17 cellular contexts compared by ENCODE assay signal in the genomic region with DNA sequence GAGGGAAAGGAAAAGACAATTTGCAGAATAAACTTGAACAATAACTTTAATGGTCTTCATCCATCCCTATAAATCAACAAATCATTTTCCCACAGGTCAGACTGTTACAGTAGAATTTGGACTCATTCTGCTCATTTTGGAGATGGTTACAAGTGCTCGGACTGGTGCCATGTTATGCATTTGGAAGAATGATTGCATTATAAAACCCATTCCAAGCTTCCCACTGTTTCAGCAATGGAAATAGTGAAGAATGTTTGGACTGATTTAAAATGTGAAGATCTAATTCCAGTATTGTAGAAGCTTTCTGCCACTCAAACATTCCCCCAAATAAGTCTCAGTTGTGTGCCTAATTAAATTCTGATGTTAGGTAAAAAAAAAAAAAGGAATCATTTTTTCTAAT.
DNase-seq lines count a peak whose midpoint lies in the region; TF ChIP-seq lines count a peak whose summit lies in the region.
"Had no signal": no experiment of that assay in that cellular context is flagged by ENCODE, and none has a peak within 500 bp of the region (broad histone marks: within the 10 kb centered on the region; RNA-seq: fewer than 3 reads in every experiment).

No MANE protein-coding gene starts in this region.

- intact Hi-C loops in ascending aorta (cut with DNase I) = no loop called here

- no peak for TF ChIP-seq CTCF in ascending aorta (IDR thresholded peaks at IDR 0.05)

- no peak overlapping the region for H3K4me3 ChIP-seq in ascending aorta
- H3K4me3 ChIP-seq: BLaER1 treated with 17β-estradiol and CSF1 and Interleukin-3, amounts not matched to agents 10 nM and 100 nM; GM12878 had no signal

- no peaks in the 10 kb centered on the region for H3K36me3 ChIP-seq in ascending aorta
- H3K36me3 ChIP-seq: BLaER1 treated with 17β-estradiol and CSF1 and Interleukin-3, amounts not matched to agents 10 nM and 100 nM had no signal

- no peaks in the 10 kb centered on the region for H3K9me3 ChIP-seq in ascending aorta
- H3K9me3 ChIP-seq: BLaER1 treated with 17β-estradiol and CSF1 and Interleukin-3, amounts not matched to agents 10 nM and 100 nM; Caco-2 had no signal

- H3K4me1 ChIP-seq in ascending aorta = no peaks in the 10 kb centered on the region
- H3K4me1 ChIP-seq: Caco-2 had no signal

- H3K27me3 ChIP-seq in ascending aorta = no peaks in the 10 kb centered on the region
- H3K27me3 ChIP-seq: BLaER1 treated with 17β-estradiol and CSF1 and Interleukin-3, amounts not matched to agents 10 nM and 100 nM had no signal

- peak; percentile 20 for DNase-seq in GM03348 (ENCODE audit: low spot score)
- DNase-seq in fibroblast of gingiva (ENCODE audit: low read depth) = peak; percentile 8
- DNase-seq in mesenteric fat pad (ENCODE audit: low spot score) = no peak
- DNase-seq in ascending aorta (ENCODE audit: low spot score in 2 of 2) = no peak
- DNase-seq in superior temporal gyrus (ENCODE audit: extremely low spot score) = no peak
- DNase-seq: 8988T; ACHN; AML-193; Caco-2; Calu3; CD4-positive, alpha-beta T cell; CD8-positive, alpha-beta T cell; DMS79 treated with DMSO at 0.1 percent for 48 hours; GF-D8 had no signal

- H3K27ac ChIP-seq in ascending aorta = no peak overlapping the region
- H3K27ac ChIP-seq: BLaER1 treated with 17β-estradiol and CSF1 and Interleukin-3, amounts not matched to agents 10 nM and 100 nM; C4-2B had no signal

Comparison
In these comparisons a context has a peak if more than half of its experiments do, and no peak if none do; other contexts are left out.
1. DNase-seq: peak in GM03348 (single experiment) and fibroblast of gingiva (single experiment); none in mesenteric fat pad (single experiment), ascending aorta (0 of 2) and superior temporal gyrus (single experiment).